Comparison of ENCODE assay signal across 8 cellular contexts in genomic region chr15:81480645-81481053, GRCh38.
A peak's percentile ranks its signal among the peaks of the same experiment; 100 is the strongest.
DNase-seq lines count a peak whose midpoint lies in the region; ATAC-seq, FAIRE-seq and TF ChIP-seq lines count a peak whose summit lies in the region.

No MANE protein-coding gene starts in this region.

- TF ChIP-seq CTCF in 22Rv1 (IDR thresholded peaks at IDR 0.05) (peak; percentile 82), choroid plexus epithelial cell (conservative IDR thresholded peaks at IDR 0.05; ENCODE audit: low read depth, low read length) (peak; percentile 67), HepG2 (CRISPR knock-in tag; IDR thresholded peaks at IDR 0.05) (peak; percentile 71), transverse colon (IDR thresholded peaks at IDR 0.05) (peak; percentile 85 to 93 (median 90))

- H3K4me1 ChIP-seq in HepG2 (ENCODE audit: insufficient read depth, low read length) (no peaks in the 10 kb centered on the region), transverse colon (no peaks in the 10 kb centered on the region)

- H3K27me3 ChIP-seq in HepG2 (ENCODE audit: control insufficient read depth in 1 of 2, insufficient read depth in 2 of 2, low read length in 2 of 2) (peaks cover 0 to 4% of the 10 kb centered on the region in 2 experiments; a peak in 1 of 5 replicates), transverse colon (no peaks in the 10 kb centered on the region)

- intact Hi-C loops in HepG2 (cut with micrococcal nuclease; ENCODE audit: unreplicated experiment), result loop anchor here (1.0 to 5.0 kb wide), 4 partner anchors 459 to 718 kb away; no protein-coding TSS in a partner anchor
- intact Hi-C loops in transverse colon (cut with DNase I; ENCODE audit: low total_unique reads), result no loop called here

- peak; percentile 48; the same call in 2 of the 3 replicates for ATAC-seq in HepG2
- ATAC-seq in HG02885 (IDR thresholded peaks at IDR 0.05; ENCODE audit: poor library complexity, unreplicated experiment), result no peak

- no peak for TF ChIP-seq POLR2A in HepG2 (IDR thresholded peaks at IDR 0.05; ENCODE audit: insufficient read depth in 1 of 2, low read depth in 2 of 2, low read length in 2 of 2)
- TF ChIP-seq POLR2A in transverse colon (IDR thresholded peaks at IDR 0.05), result no peak

- H3K9ac ChIP-seq in HepG2 (ENCODE audit: insufficient read depth, low read depth, low read length), result no peak overlapping the region

- no peak overlapping the region for H3K4me2 ChIP-seq in HepG2 (ENCODE audit: low read depth, low read length)

- H2AFZ ChIP-seq in HepG2 (ENCODE audit: low read length), result no peak overlapping the region

- CTCF ChIA-PET in HepG2 (lab: Yijun Ruan, JAX; ENCODE audit: low intra/inter-chr PET ratio, low total read pairs), result interaction anchor here (0.7 to 1.7 kb wide), 3 partner anchors 171 to 459 kb away, joined by 3 to 9 read pairs (median 3); no protein-coding TSS in a partner anchor

- BruUV-seq in HepG2 (replicated peaks; lab: Mats Ljungman, UMichigan), result no TSS peak

- no peak overlapping the region for H3K27ac ChIP-seq in 22Rv1
- no peak overlapping the region for H3K27ac ChIP-seq in HepG2 (ENCODE audit: extremely low read length, insufficient read depth, low read length)
- H3K27ac ChIP-seq in transverse colon, result no peak overlapping the region

- H4K20me1 ChIP-seq in HepG2 (ENCODE audit: insufficient read depth, low read length), result no peaks in the 10 kb centered on the region

- in situ Hi-C loops in HepG2 (cut with HindIII; ENCODE audit: extremely low pct_ligation_motif_present, low pct_unique_long_range_greater_than_20kb), result loop anchor here (10.0 kb wide), 1 partner anchor 454 kb away; no protein-coding TSS in a partner anchor
- in situ Hi-C loops in transverse colon (cut with MboI; ENCODE audit: low pct_ligation_motif_present in 1 of 4, low pct_unique_long_range_greater_than_20kb in 1 of 4, low sequenced_read_pairs in 3 of 4), result loop anchor here in 3 of 4 donors (25.0 kb wide), 2 partner anchors 457 to 582 kb away; no protein-coding TSS in a partner anchor

- no peaks in the 10 kb centered on the region for H3K79me2 ChIP-seq in HepG2 (ENCODE audit: insufficient read depth, low read length)

- POLR2A ChIA-PET in HepG2 (lab: Yijun Ruan, JAX), result no interaction called here

- DNase-seq in GDM1 (lab: John Stamatoyannopoulos, UW) (peak; percentile 43), M059J (ENCODE audit: low read depth) (peak; percentile 40), RPMI8226 (peak; percentile 72), choroid plexus epithelial cell (ENCODE audit: low read depth) (peak; percentile 75), HepG2 (ENCODE audit: low spot score) (peak; percentile 31), transverse colon (no peak)

- no peaks in the 10 kb centered on the region for H3K36me3 ChIP-seq in HepG2 (replicated peaks in 1 of 2; ENCODE audit: control insufficient read depth in 1 of 2, insufficient read depth in 2 of 2, low read length in 2 of 2)
- H3K36me3 ChIP-seq in transverse colon, result no peaks in the 10 kb centered on the region

- TF ChIP-seq RAD21 in HepG2 (CRISPR knock-in tag; IDR thresholded peaks at IDR 0.05), result peak; percentile 54

- no peaks in the 10 kb centered on the region for H3K9me3 ChIP-seq in HepG2 (ENCODE audit: low read length)
- no peaks in the 10 kb centered on the region for H3K9me3 ChIP-seq in transverse colon

- TF ChIP-seq EP300 in HepG2 (IDR thresholded peaks at IDR 0.05; ENCODE audit: low read depth in 2 of 2, low read length in 2 of 2) (no peak), HepG2 (CRISPR knock-in tag; IDR thresholded peaks at IDR 0.05; ENCODE audit: borderline replicate concordance) (no peak), transverse colon (IDR thresholded peaks at IDR 0.05; ENCODE audit: low read depth) (no peak)

- 36% methylated on average over 7 of the region's 7 CpGs for WGBS in HepG2 (ENCODE audit: low lambda C conversion rate)
- WGBS in transverse colon (ENCODE audit: low coverage in 1 of 2), 2 donors, result 49% methylated on average over 7 of the region's 7 CpGs; no CpG with 5 or more reads in 1 of the 2 donors

- FAIRE-seq in HepG2 (lab: Jason Lieb, UNC), result peak; percentile 77

- H3K4me3 ChIP-seq in choroid plexus epithelial cell (ENCODE audit: low read depth, low read length), result no peak overlapping the region
- no peak overlapping the region for H3K4me3 ChIP-seq in HepG2 (replicated peaks in 1 of 3; ENCODE audit: insufficient read depth in 1 of 3, low read depth in 2 of 3, low read length in 3 of 3)
- no peak overlapping the region for H3K4me3 ChIP-seq in transverse colon

TF ChIP-seq in HepG2, 621 proteins besides CTCF, POLR2A, EP300 and RAD21:
- TF ChIP-seq NFE2L2 (IDR thresholded peaks at IDR 0.05; ENCODE audit: low read length) (peak; percentile 50; the same call in 1 of the 2 replicates), ARID3A (IDR thresholded peaks at IDR 0.05; ENCODE audit: low read depth, low read length) (0 out of 2 replicates have a peak, but pooled peaks have one; percentile 36), SMC3 (IDR thresholded peaks at IDR 0.05; ENCODE audit: low read length) (peak; percentile 44), NFIC (IDR thresholded peaks at IDR 0.05; ENCODE audit: low read length) (no peak), STAG1 (CRISPR knock-in tag; IDR thresholded peaks at IDR 0.05) (peak; percentile 76)
